Comparison of ENCODE assay signal across 14 cellular contexts in the genomic region with DNA sequence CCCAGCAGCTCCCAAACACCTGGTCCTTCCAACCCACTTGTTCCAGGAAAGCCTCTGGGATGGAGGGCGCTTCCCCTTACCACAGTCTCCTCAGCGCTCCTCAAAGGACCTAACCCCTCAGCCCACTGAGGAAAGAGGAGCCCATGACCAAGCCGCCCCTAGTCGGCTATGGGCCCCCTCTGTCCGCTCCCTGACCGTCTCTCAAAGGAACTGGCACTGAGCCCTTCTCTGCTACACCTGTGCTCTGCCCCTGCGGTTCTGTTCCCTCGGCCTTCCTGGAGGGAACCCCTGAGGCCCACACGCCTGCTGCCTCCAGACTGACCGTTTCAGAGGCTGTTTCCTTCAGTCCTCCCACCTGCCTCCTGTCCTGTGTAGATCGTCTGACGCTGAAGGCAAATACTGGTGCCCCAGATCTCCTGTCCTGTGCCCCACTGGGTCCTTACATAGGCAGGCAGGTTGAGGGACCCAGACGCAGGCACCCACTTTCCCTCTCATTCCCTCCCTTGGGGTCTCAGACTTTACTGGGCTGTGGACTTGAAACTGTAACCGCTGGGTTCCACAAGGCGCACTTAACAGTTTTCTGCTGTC. TPM values are rescaled to one million over a fixed set of nuclear protein-coding genes. Genes with fewer than 3 reads are reported as not detected.
A peak's percentile ranks its signal among the peaks of the same experiment; 100 is the strongest.
DNase-seq lines count a peak whose midpoint lies in the region; ATAC-seq, FAIRE-seq and TF ChIP-seq lines count a peak whose summit lies in the region.
"Had no signal": no experiment of that assay in that cellular context is flagged by ENCODE, and none has a peak within 500 bp of the region (broad histone marks: within the 10 kb centered on the region; RNA-seq: fewer than 3 reads in every experiment).

No MANE protein-coding gene starts in this region.

- no peaks in the 10 kb centered on the region for H3K79me2 ChIP-seq in HepG2 (ENCODE audit: insufficient read depth, low read length)

- no peak for TF ChIP-seq RAD21 in HepG2 (CRISPR knock-in tag; IDR thresholded peaks at IDR 0.05)

- no peaks in the 10 kb centered on the region for H4K20me1 ChIP-seq in HepG2 (ENCODE audit: insufficient read depth, low read length)

- H3K27ac ChIP-seq in HepG2 (ENCODE audit: extremely low read length, insufficient read depth, low read length) (no peak overlapping the region), right lobe of liver (no peak overlapping the region)
- H3K27ac ChIP-seq: BLaER1 treated with 17β-estradiol and CSF1 and Interleukin-3, amounts not matched to agents 10 nM and 100 nM had no signal

- WGBS in HepG2 (ENCODE audit: low lambda C conversion rate) = 58% methylated on average over 15 of the region's 15 CpGs
- 70% methylated on average over 2 of the region's 15 CpGs for WGBS in right lobe of liver (ENCODE audit: insufficient coverage, low coverage, low lambda C conversion rate, missing lambda C conversion rate)

- H3K4me3 Mint-ChIP-seq in type B pancreatic cell = peak overlapping the region; percentile 92

- peaks cover 6% of the 10 kb centered on the region for H3K4me1 Mint-ChIP-seq in type B pancreatic cell (ENCODE audit: unreplicated experiment)

- POLR2A ChIA-PET in HepG2 (lab: Yijun Ruan, JAX) = interaction anchor here (2.7 to 4.6 kb wide), 2 partner anchors 16 to 18 kb away, joined by 18 to 26 read pairs; no protein-coding TSS in a partner anchor

- CTCF ChIA-PET in HepG2 (lab: Yijun Ruan, JAX; ENCODE audit: low intra/inter-chr PET ratio, low total read pairs) = no interaction called here

- H3K27me3 ChIP-seq in HepG2 (ENCODE audit: control insufficient read depth in 1 of 2, insufficient read depth in 2 of 2, low read length in 2 of 2) (peaks cover 6 to 40% of the 10 kb centered on the region in 2 experiments), right lobe of liver (peaks cover 0 to 7% of the 10 kb centered on the region in 2 donors)

- peak overlapping the region; percentile 16 for H3K27ac Mint-ChIP-seq in type B pancreatic cell

- DNase-seq in HepG2 (ENCODE audit: low spot score) (no peak), right lobe of liver (no peak), astrocyte of the spinal cord (ENCODE audit: low read depth, low spot score) (no peak), type B pancreatic cell (ENCODE audit: extremely low spot score, unreplicated experiment) (no peak), NCI-H187 (lab: John Stamatoyannopoulos, UW) (no peak), medulla oblongata (ENCODE audit: extremely low spot score) (no peak)
- no peak for DNase-seq in effector CD8-positive, alpha-beta T cell (lab: John Stamatoyannopoulos, UW)
- DNase-seq: activated T-cell treated with anti-CD3 and anti-CD28 coated beads for 4 hours, NCI-H1417 treated with DMSO at 0.1 percent for 48 hours, SIG-M5 had no signal

- in situ Hi-C loops in HepG2 (cut with HindIII; ENCODE audit: extremely low pct_ligation_motif_present, low pct_unique_long_range_greater_than_20kb) (no loop called here), astrocyte of the spinal cord (cut with HindIII; ENCODE audit: low sequenced_read_pairs) (no loop called here)

- no peak overlapping the region for H3K9ac ChIP-seq in HepG2 (ENCODE audit: insufficient read depth, low read depth, low read length)
- H3K9ac ChIP-seq: BLaER1 treated with 17β-estradiol and CSF1 and Interleukin-3, amounts not matched to agents 10 nM and 100 nM had no signal

- H2AFZ ChIP-seq in HepG2 (ENCODE audit: low read length) = no peak overlapping the region

- no peaks in the 10 kb centered on the region for H3K9me3 Mint-ChIP-seq in type B pancreatic cell

- H3K4me1 ChIP-seq in HepG2 (ENCODE audit: insufficient read depth, low read length) (peaks cover 78% of the 10 kb centered on the region), right lobe of liver (peaks cover 0 to 17% (median 0%) of the 10 kb centered on the region in 4 donors)

- peak overlapping the region; percentile 84 for H3K4me2 ChIP-seq in HepG2 (ENCODE audit: low read depth, low read length)

- TF ChIP-seq CTCF in HepG2 (CRISPR knock-in tag; IDR thresholded peaks at IDR 0.05) (no peak), right lobe of liver (IDR thresholded peaks at IDR 0.05) (no peak), astrocyte of the spinal cord (IDR thresholded peaks at IDR 0.05; ENCODE audit: low read depth, low read length) (no peak), type B pancreatic cell (conservative IDR thresholded peaks at IDR 0.05) (no peak)

- no peak for TF ChIP-seq POLR2A in HepG2 (IDR thresholded peaks at IDR 0.05; ENCODE audit: insufficient read depth in 1 of 2, low read depth in 2 of 2, low read length in 2 of 2)
- TF ChIP-seq POLR2A in right lobe of liver (IDR thresholded peaks at IDR 0.05) = no peak

- no peaks in the 10 kb centered on the region for H3K36me3 Mint-ChIP-seq in type B pancreatic cell

- H3K9me3 ChIP-seq in HepG2 (ENCODE audit: low read length) (no peaks in the 10 kb centered on the region), right lobe of liver (no peaks in the 10 kb centered on the region), iPS-18c (ENCODE audit: control insufficient read depth, insufficient read depth, low read length) (peaks cover 2% of the 10 kb centered on the region)
- H3K9me3 ChIP-seq: BLaER1 treated with 17β-estradiol and CSF1 and Interleukin-3, amounts not matched to agents 10 nM and 100 nM had no signal

- H3K4me3 ChIP-seq in HepG2 (replicated peaks in 1 of 3; ENCODE audit: insufficient read depth in 1 of 3, low read depth in 2 of 3, low read length in 3 of 3) = peak overlapping the region in 1 of 3 experiments; percentile 83; a peak in 1 of 6 replicates
- H3K4me3 ChIP-seq in right lobe of liver = no peak overlapping the region
- H3K4me3 ChIP-seq in astrocyte of the spinal cord (ENCODE audit: low read depth, low read length) = peak overlapping the region; percentile 59
- 0 out of 2 replicates have a peak overlapping the region, but pooled peaks have one; percentile 84 for H3K4me3 ChIP-seq in iPS-18c (ENCODE audit: insufficient read depth, low read depth, low read length)

- no TSS peak for BruUV-seq in HepG2 (replicated peaks; lab: Mats Ljungman, UMichigan)

- TF ChIP-seq EP300 in HepG2 (IDR thresholded peaks at IDR 0.05; ENCODE audit: low read depth in 2 of 2, low read length in 2 of 2) (no peak), HepG2 (CRISPR knock-in tag; IDR thresholded peaks at IDR 0.05; ENCODE audit: borderline replicate concordance) (no peak)

- no peaks in the 10 kb centered on the region for H3K36me3 ChIP-seq in HepG2 (replicated peaks in 1 of 2; ENCODE audit: control insufficient read depth in 1 of 2, insufficient read depth in 2 of 2, low read length in 2 of 2)
- H3K36me3 ChIP-seq in right lobe of liver = no peaks in the 10 kb centered on the region
- H3K36me3 ChIP-seq: BLaER1 treated with 17β-estradiol and CSF1 and Interleukin-3, amounts not matched to agents 10 nM and 100 nM had no signal

- intact Hi-C loops in HepG2 (cut with micrococcal nuclease; ENCODE audit: unreplicated experiment) = loop anchor here (10.0 kb wide), 1 partner anchor 76 kb away; no protein-coding TSS in a partner anchor
- intact Hi-C loops in right lobe of liver (cut with DNase I) = no loop called here

- ATAC-seq in HepG2 (no peak; the same call in 2 of the 3 replicates), right lobe of liver (no peak)

- no peak for FAIRE-seq in HepG2 (lab: Jason Lieb, UNC)
- FAIRE-seq: endothelial cell of umbilical vein, GM18507 had no signal

- peaks cover 71% of the 10 kb centered on the region for H3K27me3 Mint-ChIP-seq in type B pancreatic cell

RNA-seq across cellular contexts. Expression of gene SLC4A11, which starts 1.9 kb away (rescaled TPM):
- total RNA-seq in HepG2 (2016; rRNA removed; fragmentation: Illumina TruSeq; extraction: Trizol) (1.1 and 3.9 TPM in 2 replicates), right lobe of liver (under 1 TPM in 5 of 6 experiments, not detected in 1; 0.11 to 0.40 (median 0.18) TPM), type B pancreatic cell (ENCODE audit: low replicate concordance) (5.8 and 6.9 TPM in 2 replicates)
- 0.30 and 1.1 TPM in 2 replicates for total RNA-seq in HepG2 (2016; cell fraction: cytosol; rRNA removed; fragmentation: Illumina TruSeq; extraction: Trizol; ENCODE audit: low read depth)
- 0.82 and 4.9 TPM in 2 replicates for total RNA-seq in HepG2 (2016; cell fraction: insoluble cytoplasmic fraction; rRNA removed; fragmentation: Illumina TruSeq; extraction: Trizol)
- 1.4 and 1.8 TPM in 2 replicates for total RNA-seq in HepG2 (2016; cell fraction: membrane; rRNA removed; fragmentation: Illumina TruSeq; extraction: Trizol)
- total RNA-seq in HepG2 (2016; cell fraction: nucleus; rRNA removed; fragmentation: Illumina TruSeq; extraction: Trizol) = 5.0 and 8.1 TPM in 2 replicates
- polyA plus RNA-seq in HepG2 (2011; rRNA removed) = 24.7 and 27.0 TPM in 2 replicates
- polyA plus RNA-seq in HepG2 (2011; cell fraction: cytosol; rRNA removed) = 6.2 and 8.6 TPM in 2 replicates
- polyA plus RNA-seq in HepG2 (2011; cell fraction: nucleus; rRNA removed) = 212 and 304 TPM in 2 replicates
- 9.7 and 13.8 TPM in 2 replicates for polyA plus RNA-seq in HepG2 (2012)
- polyA plus RNA-seq in HepG2 (2016; cell fraction: cytosol; fragmentation: Illumina TruSeq; extraction: Trizol; ENCODE audit: low read depth) = 0.50 and 0.84 TPM in 2 replicates
- polyA plus RNA-seq in HepG2 (2016; cell fraction: insoluble cytoplasmic fraction; fragmentation: Illumina TruSeq; extraction: Trizol; ENCODE audit: low read depth) = 1.1 and 1.8 TPM in 2 replicates
- polyA plus RNA-seq in HepG2 (2016; cell fraction: membrane; fragmentation: Illumina TruSeq; extraction: Trizol; ENCODE audit: low read depth) = 0.65 and 0.70 TPM in 2 replicates
- polyA plus RNA-seq in HepG2 (2016; cell fraction: nucleus; fragmentation: Illumina TruSeq; extraction: Trizol; ENCODE audit: insufficient read depth, low read depth) = 16.5 and 18.2 TPM in 2 replicates
- 1.9 and 33.5 TPM in 2 replicates for polyA minus RNA-seq in HepG2 (2011; rRNA and poly(A)+ RNA removed; ENCODE audit: low replicate concordance)
- polyA minus RNA-seq in HepG2 (2011; cell fraction: cytosol; rRNA and poly(A)+ RNA removed) = 10.2 and 17.1 TPM in 2 replicates
- 44.0 and 47.5 TPM in 2 replicates for polyA minus RNA-seq in HepG2 (2011; cell fraction: nucleus; rRNA and poly(A)+ RNA removed)

RNA-seq across cellular contexts. Expression of gene ITPA, which starts 31.6 kb away (rescaled TPM):
- total RNA-seq in HepG2 (2016; rRNA removed; fragmentation: Illumina TruSeq; extraction: Trizol) (101 and 103 TPM in 2 replicates), right lobe of liver (10 to 100 TPM; 17.5 to 38.8 (median 26.7) TPM), type B pancreatic cell (ENCODE audit: low replicate concordance) (51.7 and 59.7 TPM in 2 replicates)
- total RNA-seq in HepG2 (2016; cell fraction: cytosol; rRNA removed; fragmentation: Illumina TruSeq; extraction: Trizol; ENCODE audit: low read depth) = 30.5 and 31.5 TPM in 2 replicates
- 108 TPM in 2 replicates for total RNA-seq in HepG2 (2016; cell fraction: insoluble cytoplasmic fraction; rRNA removed; fragmentation: Illumina TruSeq; extraction: Trizol)
- total RNA-seq in HepG2 (2016; cell fraction: membrane; rRNA removed; fragmentation: Illumina TruSeq; extraction: Trizol) = 45.6 and 53.1 TPM in 2 replicates
- 51.5 and 65.6 TPM in 2 replicates for total RNA-seq in HepG2 (2016; cell fraction: nucleus; rRNA removed; fragmentation: Illumina TruSeq; extraction: Trizol)
- 60.1 and 73.4 TPM in 2 replicates for polyA plus RNA-seq in HepG2 (2011; rRNA removed)
- polyA plus RNA-seq in HepG2 (2011; cell fraction: cytosol; rRNA removed) = 53.2 and 73.4 TPM in 2 replicates
- polyA plus RNA-seq in HepG2 (2011; cell fraction: nucleus; rRNA removed) = 110 and 129 TPM in 2 replicates
- 55.6 and 63.4 TPM in 2 replicates for polyA plus RNA-seq in HepG2 (2012)
- polyA plus RNA-seq in HepG2 (2016; cell fraction: cytosol; fragmentation: Illumina TruSeq; extraction: Trizol; ENCODE audit: low read depth) = 27.3 and 27.6 TPM in 2 replicates
- 106 and 109 TPM in 2 replicates for polyA plus RNA-seq in HepG2 (2016; cell fraction: insoluble cytoplasmic fraction; fragmentation: Illumina TruSeq; extraction: Trizol; ENCODE audit: low read depth)
- 28.9 and 33.4 TPM in 2 replicates for polyA plus RNA-seq in HepG2 (2016; cell fraction: membrane; fragmentation: Illumina TruSeq; extraction: Trizol; ENCODE audit: low read depth)
- 144 and 151 TPM in 2 replicates for polyA plus RNA-seq in HepG2 (2016; cell fraction: nucleus; fragmentation: Illumina TruSeq; extraction: Trizol; ENCODE audit: insufficient read depth, low read depth)
- polyA minus RNA-seq in HepG2 (2011; rRNA and poly(A)+ RNA removed; ENCODE audit: low replicate concordance) = 24.1 and 25.5 TPM in 2 replicates
- 15.4 and 25.9 TPM in 2 replicates for polyA minus RNA-seq in HepG2 (2011; cell fraction: cytosol; rRNA and poly(A)+ RNA removed)
- polyA minus RNA-seq in HepG2 (2011; cell fraction: nucleus; rRNA and poly(A)+ RNA removed) = 23.0 and 28.2 TPM in 2 replicates

RNA-seq across cellular contexts. Expression of gene DDRGK1, which starts 36.4 kb away (rescaled TPM):
- total RNA-seq in HepG2 (2016; rRNA removed; fragmentation: Illumina TruSeq; extraction: Trizol) (75.4 and 149 TPM in 2 replicates), right lobe of liver (10 to 100 TPM; 55.0 to 76.1 (median 60.1) TPM), type B pancreatic cell (ENCODE audit: low replicate concordance) (56.7 and 61.6 TPM in 2 replicates)
- total RNA-seq in HepG2 (2016; cell fraction: cytosol; rRNA removed; fragmentation: Illumina TruSeq; extraction: Trizol; ENCODE audit: low read depth) = 59.4 and 65.6 TPM in 2 replicates
- 69.3 and 161 TPM in 2 replicates for total RNA-seq in HepG2 (2016; cell fraction: insoluble cytoplasmic fraction; rRNA removed; fragmentation: Illumina TruSeq; extraction: Trizol)
- 57.6 and 58.7 TPM in 2 replicates for total RNA-seq in HepG2 (2016; cell fraction: membrane; rRNA removed; fragmentation: Illumina TruSeq; extraction: Trizol)
- 105 and 136 TPM in 2 replicates for total RNA-seq in HepG2 (2016; cell fraction: nucleus; rRNA removed; fragmentation: Illumina TruSeq; extraction: Trizol)
- 96.7 and 116 TPM in 2 replicates for polyA plus RNA-seq in HepG2 (2011; rRNA removed)
- 133 and 142 TPM in 2 replicates for polyA plus RNA-seq in HepG2 (2011; cell fraction: cytosol; rRNA removed)
- 122 and 134 TPM in 2 replicates for polyA plus RNA-seq in HepG2 (2011; cell fraction: nucleus; rRNA removed)
- polyA plus RNA-seq in HepG2 (2012) = 104 and 147 TPM in 2 replicates
- polyA plus RNA-seq in HepG2 (2016; cell fraction: cytosol; fragmentation: Illumina TruSeq; extraction: Trizol; ENCODE audit: low read depth) = 51.1 and 51.9 TPM in 2 replicates
- polyA plus RNA-seq in HepG2 (2016; cell fraction: insoluble cytoplasmic fraction; fragmentation: Illumina TruSeq; extraction: Trizol; ENCODE audit: low read depth) = 80.6 and 85.9 TPM in 2 replicates
- 52.8 and 53.4 TPM in 2 replicates for polyA plus RNA-seq in HepG2 (2016; cell fraction: membrane; fragmentation: Illumina TruSeq; extraction: Trizol; ENCODE audit: low read depth)
- polyA plus RNA-seq in HepG2 (2016; cell fraction: nucleus; fragmentation: Illumina TruSeq; extraction: Trizol; ENCODE audit: insufficient read depth, low read depth) = 240 and 250 TPM in 2 replicates
- polyA minus RNA-seq in HepG2 (2011; rRNA and poly(A)+ RNA removed; ENCODE audit: low replicate concordance) = 19.0 and 51.1 TPM in 2 replicates
- 40.1 and 44.2 TPM in 2 replicates for polyA minus RNA-seq in HepG2 (2011; cell fraction: cytosol; rRNA and poly(A)+ RNA removed)
- 48.9 and 52.6 TPM in 2 replicates for polyA minus RNA-seq in HepG2 (2011; cell fraction: nucleus; rRNA and poly(A)+ RNA removed)

Comparison
In these comparisons a context has a peak if more than half of its experiments do, and no peak if none do; other contexts are left out.
1. H3K4me3 ChIP-seq: peak in astrocyte of the spinal cord (single experiment) and iPS-18c (single experiment); none in right lobe of liver (0 of 3).